In genomic region chr1:51264470-51264869, GRCh38 we compare ENCODE assay signal across 10 cellular contexts.
DNase-seq lines count a peak whose midpoint lies in the region; ATAC-seq lines count a peak whose summit lies in the region.
"Had no signal": no experiment of that assay in that cellular context is flagged by ENCODE, and none has a peak within 500 bp of the region (broad histone marks: within the 10 kb centered on the region; RNA-seq: fewer than 3 reads in every experiment).

No MANE protein-coding gene starts in this region.

- no peak for ATAC-seq in stimulated activated naive B cell treated with anti-CD40 and anti-IgM and Interleukin-4, amounts not matched to agents 10 μg/mL and 1 μg/mL and 100 μg/mL, for 72 hours (replicated peaks)
- ATAC-seq in HG03108 (IDR thresholded peaks at IDR 0.05; ENCODE audit: unreplicated experiment) = no peak

- peak; percentile 82 for DNase-seq in AG08396 (ENCODE audit: low spot score)
- DNase-seq in HS-5 (ENCODE audit: low read depth) = peak; percentile 78
- DNase-seq in astrocyte of the hippocampus (ENCODE audit: low read depth, low spot score) = peak; percentile 92
- DNase-seq in kidney tubule cell (ENCODE audit: low spot score) = peak; percentile 87
- no peak for DNase-seq in stimulated activated naive B cell treated with anti-CD40 and anti-IgM and Interleukin-4, amounts not matched to agents 10 μg/mL and 1 μg/mL and 100 μg/mL, for 72 hours
- DNase-seq in hippocampal formation (lab: John Stamatoyannopoulos, UW) = no peak
- no peak for DNase-seq in NCI-H524 treated with DMSO at 0.1 percent for 48 hours (lab: John Stamatoyannopoulos, UW)
- DNase-seq: ovary, substantia nigra had no signal

- H3K27me3 Mint-ChIP-seq in stimulated activated naive B cell treated with anti-CD40 and anti-IgM and Interleukin-4, amounts not matched to agents 10 μg/mL and 1 μg/mL and 100 μg/mL, for 72 hours = no peaks in the 10 kb centered on the region

- H3K9me3 Mint-ChIP-seq in stimulated activated naive B cell treated with anti-CD40 and anti-IgM and Interleukin-4, amounts not matched to agents 10 μg/mL and 1 μg/mL and 100 μg/mL, for 72 hours = no peaks in the 10 kb centered on the region

- H3K27ac Mint-ChIP-seq in stimulated activated naive B cell treated with anti-CD40 and anti-IgM and Interleukin-4, amounts not matched to agents 10 μg/mL and 1 μg/mL and 100 μg/mL, for 72 hours = no peak overlapping the region

- peaks cover 26 to 61% of the 10 kb centered on the region in 2 donors for H3K4me1 Mint-ChIP-seq in stimulated activated naive B cell treated with anti-CD40 and anti-IgM and Interleukin-4, amounts not matched to agents 10 μg/mL and 1 μg/mL and 100 μg/mL, for 72 hours

- H3K4me3 Mint-ChIP-seq in stimulated activated naive B cell treated with anti-CD40 and anti-IgM and Interleukin-4, amounts not matched to agents 10 μg/mL and 1 μg/mL and 100 μg/mL, for 72 hours = no peak overlapping the region

- peaks cover 0 to 6% of the 10 kb centered on the region in 2 donors for H3K36me3 Mint-ChIP-seq in stimulated activated naive B cell treated with anti-CD40 and anti-IgM and Interleukin-4, amounts not matched to agents 10 μg/mL and 1 μg/mL and 100 μg/mL, for 72 hours

Comparison
In these comparisons a context has a peak if more than half of its experiments do, and no peak if none do; other contexts are left out.
1. DNase-seq: peak in AG08396 (single experiment), HS-5 (single experiment), astrocyte of the hippocampus (single experiment) and kidney tubule cell (single experiment); none in stimulated activated naive B cell treated with anti-CD40 and anti-IgM and Interleukin-4, amounts not matched to agents 10 μg/mL and 1 μg/mL and 100 μg/mL, for 72 hours (single experiment), hippocampal formation (0 of 2) and NCI-H524 treated with DMSO at 0.1 percent for 48 hours (single experiment).